18 cellular contexts compared by ENCODE assay signal in genomic region chr16:15485175-15485574, GRCh38. TPM values are rescaled to one million over a fixed set of nuclear protein-coding genes. Genes with fewer than 3 reads are reported as not detected.
A peak's percentile ranks its signal among the peaks of the same experiment; 100 is the strongest.
DNase-seq lines count a peak whose midpoint lies in the region; ATAC-seq, FAIRE-seq and TF ChIP-seq lines count a peak whose summit lies in the region.
"Had no signal": no experiment of that assay in that cellular context is flagged by ENCODE, and none has a peak within 500 bp of the region (broad histone marks: within the 10 kb centered on the region; RNA-seq: fewer than 3 reads in every experiment).

No MANE protein-coding gene starts in this region.

- H3K36me3 ChIP-seq in right atrium auricular region (no peaks in the 10 kb centered on the region), IMR-90 (ENCODE audit: control insufficient read depth, insufficient read depth, low read length) (no peaks in the 10 kb centered on the region; the same call in 1 of the 2 replicates)
- H3K36me3 ChIP-seq: BLaER1 had no signal

- POLR2A ChIA-PET in IMR-90 (lab: Charles Lee; ENCODE audit: unreplicated experiment) = no interaction called here

- peaks cover 0 to 14% of the 10 kb centered on the region in 2 donors for H3K4me1 ChIP-seq in right atrium auricular region
- peaks cover 21% of the 10 kb centered on the region for H3K4me1 ChIP-seq in IMR-90 (ENCODE audit: control insufficient read depth, insufficient read depth, low read length)

- DNase-seq in right atrium auricular region (ENCODE audit: low spot score) (peak; percentile 34), left cardiac atrium (no peak), IMR-90 (no peak), ecto neural progenitor cell (ENCODE audit: low spot score) (peak; percentile 7), pons (ENCODE audit: low spot score) (no peak), HTR-8/SVneo (ENCODE audit: insufficient read length, low spot score) (no peak)
- DNase-seq: AML-193; CD4-positive, alpha-beta memory T cell; DMS153; DMS79; GDM1; GOT3; H7 had no signal

- intact Hi-C loops in left cardiac atrium (cut with DNase I) = no loop called here
- intact Hi-C loops in IMR-90 (cut with micrococcal nuclease) = no loop called here

- H3K79me1 ChIP-seq in IMR-90 (ENCODE audit: low read depth in 1 of 2, low read length in 2 of 2) = peaks cover 29 to 58% of the 10 kb centered on the region in 2 experiments

- no peak for TF ChIP-seq POLR2A in IMR-90 (IDR thresholded peaks at IDR 0.05; ENCODE audit: low read depth, low read length)

- H2AK9ac ChIP-seq in IMR-90 (replicated peaks; ENCODE audit: low read depth, low read length, poor library complexity) = no peak overlapping the region

- H3K9me3 ChIP-seq in right atrium auricular region (no peaks in the 10 kb centered on the region), IMR-90 (ENCODE audit: control insufficient read depth, insufficient read depth, low read length) (no peaks in the 10 kb centered on the region)
- H3K9me3 ChIP-seq: BLaER1 had no signal

- peak overlapping the region; percentile 50 for H3K14ac ChIP-seq in IMR-90 (replicated peaks; ENCODE audit: low read depth, low read length)

- H2AK5ac ChIP-seq in IMR-90 (ENCODE audit: low read depth, low read length) = peak overlapping the region; percentile 83

- BruUV-seq in IMR-90 (replicated peaks; lab: Mats Ljungman, UMichigan) = no TSS peak

- in situ Hi-C loops in IMR-90 (cut with MboI; ENCODE audit: low sequenced_read_pairs) = no loop called here

- H2BK20ac ChIP-seq in IMR-90 (ENCODE audit: low read depth, low read length) = 0 out of 2 replicates have a peak overlapping the region, but pooled peaks have one; percentile 28

- dilution Hi-C loops in IMR-90 (cut with HindIII; ENCODE audit: low sequenced_read_pairs, unreplicated experiment) = no loop called here

- TF ChIP-seq RAD21 in IMR-90 (IDR thresholded peaks at IDR 0.05; ENCODE audit: low read length) = no peak

- no peak overlapping the region for H3K9ac ChIP-seq in IMR-90 (ENCODE audit: low read depth, low read length)
- H3K9ac ChIP-seq: BLaER1 had no signal

- no peak for FAIRE-seq in HTR-8/SVneo (lab: Jason Lieb, UNC)
- FAIRE-seq: A204.1, GM12892, GM18507 had no signal

- CTCF ChIA-PET in IMR-90 (lab: Yijun Ruan, JAX) = no interaction called here

- no peak overlapping the region for H4K8ac ChIP-seq in IMR-90 (ENCODE audit: low read depth in 2 of 2, low read length in 2 of 2)

- no peak overlapping the region for H3K23ac ChIP-seq in IMR-90 (ENCODE audit: low read depth, low read length)

- H4K5ac ChIP-seq in IMR-90 (ENCODE audit: low read depth, low read length) = no peak overlapping the region

- H2BK5ac ChIP-seq in IMR-90 (ENCODE audit: low read depth, low read length, poor library complexity, severe bottlenecking) = no peak overlapping the region

- H2BK120ac ChIP-seq in IMR-90 (ENCODE audit: low read depth, low read length) = peak overlapping the region; percentile 76; the same call in 1 of the 2 replicates

- H3K27me3 ChIP-seq in right atrium auricular region (no peaks in the 10 kb centered on the region), IMR-90 (ENCODE audit: control insufficient read depth, insufficient read depth, low read length) (no peaks in the 10 kb centered on the region)
- H3K27me3 ChIP-seq: BLaER1 had no signal

- WGBS in IMR-90 (ENCODE audit: extremely low coverage in 2 of 2, insufficient read length in 1 of 2), 2 experiments = no CpG with 5 or more reads among the region's 5 CpGs

- H3K9me1 ChIP-seq in IMR-90 (ENCODE audit: insufficient read depth, low read length) = peaks cover 25% of the 10 kb centered on the region

- H2AFZ ChIP-seq in IMR-90 (replicated peaks; ENCODE audit: low read length, poor library complexity) = no peak overlapping the region

- TF ChIP-seq CTCF in right atrium auricular region (IDR thresholded peaks at IDR 0.05) (no peak), IMR-90 (conservative IDR thresholded peaks at IDR 0.05; ENCODE audit: low read depth, low read length) (no peak)

- H3K56ac ChIP-seq in IMR-90 (ENCODE audit: extremely low read depth, insufficient read depth, low read length) = no peak overlapping the region

- 0 out of 3 replicates have a peak overlapping the region, but pooled peaks have one; percentile 49 for H2BK15ac ChIP-seq in IMR-90 (ENCODE audit: low read depth, low read length)

- no peak overlapping the region for H3K27ac ChIP-seq in right atrium auricular region
- H3K27ac ChIP-seq in IMR-90 (ENCODE audit: insufficient read depth, low read length) = no peak overlapping the region
- H3K27ac ChIP-seq: BLaER1 had no signal

- no peak overlapping the region for H3K18ac ChIP-seq in IMR-90 (ENCODE audit: low read depth, low read length)

- no peak overlapping the region for H3K4me3 ChIP-seq in right atrium auricular region
- H3K4me3 ChIP-seq in IMR-90 (ENCODE audit: insufficient read depth, low read depth, low read length) = no peak overlapping the region
- H3K4me3 ChIP-seq: BLaER1 had no signal

- H3K4ac ChIP-seq in IMR-90 (ENCODE audit: low read depth, low read length) = peak overlapping the region; percentile 70; the same call in 1 of the 2 replicates

- no peak overlapping the region for H3K4me2 ChIP-seq in IMR-90 (ENCODE audit: low read depth, low read length)

- ATAC-seq in left cardiac atrium = no peak
- ATAC-seq in IMR-90 (ENCODE audit: low read depth) = no peak
- no peak for ATAC-seq in GM18861 (IDR thresholded peaks at IDR 0.05; ENCODE audit: unreplicated experiment)

- H4K91ac ChIP-seq in IMR-90 (ENCODE audit: insufficient read depth, low read depth, low read length) = no peak overlapping the region

- H4K20me1 ChIP-seq in IMR-90 (ENCODE audit: insufficient read depth, low read length) = peaks cover 5% of the 10 kb centered on the region
- H4K20me1 ChIP-seq: BLaER1 had no signal

TF ChIP-seq in IMR-90, 13 proteins besides CTCF, POLR2A, EP300 and RAD21:
- TF ChIP-seq USF2 (IDR thresholded peaks at IDR 0.05; ENCODE audit: low read depth, low read length) = no peak
- TF ChIP-seq RCOR1 (IDR thresholded peaks at IDR 0.05; ENCODE audit: insufficient replicate concordance, low read length) = no peak
- TF ChIP-seq CEBPB (IDR thresholded peaks at IDR 0.05; ENCODE audit: low read depth, low read length) = no peak
- no peak for TF ChIP-seq SMC3 (IDR thresholded peaks at IDR 0.05; ENCODE audit: low read depth, low read length)
- no peak for TF ChIP-seq MAZ (IDR thresholded peaks at IDR 0.05; ENCODE audit: borderline replicate concordance, low read depth, low read length)
- TF ChIP-seq MAFK (IDR thresholded peaks at IDR 0.05; ENCODE audit: low read depth, low read length) = no peak
- no peak for TF ChIP-seq ELK1 (IDR thresholded peaks at IDR 0.05; ENCODE audit: borderline replicate concordance, low read depth, low read length)
- no peak for TF ChIP-seq CHD1 (IDR thresholded peaks at IDR 0.05; ENCODE audit: low read depth, low read length)
- no peak for TF ChIP-seq FOS (IDR thresholded peaks at IDR 0.05; ENCODE audit: low read depth, low read length)

RNA-seq across cellular contexts. Expression of gene BMERB1, which starts 50.8 kb away (rescaled TPM):
- total RNA-seq in right atrium auricular region (10 to 100 TPM; 55.0 to 55.3 TPM), left cardiac atrium (10 to 100 TPM; 50.0 to 74.3 TPM), IMR-90 (2012; rRNA removed) (22.5 and 22.6 TPM in 2 replicates)
- polyA plus RNA-seq in IMR-90 (2012; rRNA removed) = 31.2 and 32.9 TPM in 2 replicates
- polyA plus RNA-seq in IMR-90 (2012; cell fraction: cytosol; rRNA removed) = 21.4 and 35.3 TPM in 2 replicates
- 27.4 and 30.5 TPM in 2 replicates for polyA plus RNA-seq in IMR-90 (2012; cell fraction: nucleus; rRNA removed; ENCODE audit: low replicate concordance)

Comparison
In these comparisons a context has a peak if more than half of its experiments do, and no peak if none do; other contexts are left out.
1. DNase-seq: peak in right atrium auricular region (single experiment) and ecto neural progenitor cell (single experiment); none in left cardiac atrium (single experiment), IMR-90 (single experiment), pons (single experiment) and HTR-8/SVneo (single experiment).